In the genomic region with DNA sequence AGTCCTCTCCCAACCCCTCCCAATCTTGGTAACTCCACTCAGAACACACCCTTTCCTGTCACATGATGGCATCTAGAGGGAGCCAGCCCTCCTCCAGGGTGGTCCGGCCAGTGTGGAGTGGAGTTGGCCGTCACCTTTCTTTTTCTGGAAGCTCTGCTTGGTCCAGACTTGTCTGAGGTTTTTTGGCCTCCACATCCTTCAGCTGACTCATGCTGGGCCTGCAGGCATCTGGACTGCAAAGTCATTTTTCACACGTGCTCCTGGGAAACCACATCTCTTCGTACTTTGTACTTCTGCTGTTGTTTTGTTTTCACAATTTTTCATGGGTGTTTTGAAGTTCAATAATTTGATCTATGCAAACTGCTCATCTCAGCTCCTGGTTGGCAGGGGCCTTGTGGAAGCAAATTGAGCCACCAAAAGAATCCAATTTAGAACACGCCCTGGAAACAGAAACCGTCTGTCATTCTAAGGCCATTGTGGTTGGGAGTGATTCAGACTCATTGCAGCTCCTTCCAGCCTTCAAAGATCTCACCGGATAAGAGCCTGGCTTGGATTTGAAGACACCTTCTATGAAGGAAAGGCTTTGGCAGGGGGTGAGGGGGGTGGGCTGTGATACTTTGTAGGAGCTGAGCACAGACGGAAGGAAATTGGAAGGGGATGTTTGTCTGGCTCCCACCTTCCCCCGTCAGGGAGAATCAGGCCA, we compare ENCODE assay signal across 9 cellular contexts. TPM values are rescaled to one million over a fixed set of nuclear protein-coding genes. Genes with fewer than 3 reads are reported as not detected.
DNase-seq lines count a peak whose midpoint lies in the region; ATAC-seq and TF ChIP-seq lines count a peak whose summit lies in the region.
"Had no signal": no experiment of that assay in that cellular context is flagged by ENCODE, and none has a peak within 500 bp of the region (broad histone marks: within the 10 kb centered on the region; RNA-seq: fewer than 3 reads in every experiment).

No MANE protein-coding gene starts in this region.

- intact Hi-C loops in activated CD4-positive, alpha-beta T cell treated with anti-CD3 and anti-CD28 coated beads, Interleukin-2, amount 10 ng/mL, durations not matched to agents 24 days and 14 days (cut with micrococcal nuclease), result no loop called here
- intact Hi-C loops in right cardiac atrium (cut with DNase I), result no loop called here

- 55% methylated on average over 9 of the region's 9 CpGs for WGBS in right cardiac atrium
- WGBS in upper lobe of left lung, 2 donors, result 52 to 57% methylated on average over 9 of the region's 9 CpGs

- H3K4me3 ChIP-seq in WI38 (ENCODE audit: low read depth, low read length) (peak overlapping the region; percentile 4; the same call in 1 of the 2 replicates), right cardiac atrium (ENCODE audit: low read length) (no peak overlapping the region), upper lobe of left lung (no peak overlapping the region)

- TF ChIP-seq CTCF in WI38 (IDR thresholded peaks at IDR 0.05; ENCODE audit: low read depth, low read length) (no peak), upper lobe of left lung (IDR thresholded peaks at IDR 0.05) (no peak), endothelial cell (IDR thresholded peaks at IDR 0.05; ENCODE audit: unreplicated experiment) (no peak)

- no peaks in the 10 kb centered on the region for H3K27me3 ChIP-seq in right cardiac atrium (ENCODE audit: control insufficient read depth, insufficient read depth)
- H3K27me3 ChIP-seq in upper lobe of left lung, result no peaks in the 10 kb centered on the region

- H3K27ac ChIP-seq in right cardiac atrium (ENCODE audit: low read length) (no peak overlapping the region), upper lobe of left lung (peak overlapping the region; percentile 16 to 57 (median 26))

- ATAC-seq in right cardiac atrium (peak; percentile 93 to 94), upper lobe of left lung (ENCODE audit: low FRiP score in 2 of 2) (peak; percentile 71 to 95), GM21528 (IDR thresholded peaks at IDR 0.05; ENCODE audit: low FRiP score, unreplicated experiment) (no peak), HG03354 (IDR thresholded peaks at IDR 0.05; ENCODE audit: poor library complexity, severe bottlenecking, unreplicated experiment) (no peak)

- H3K9me3 ChIP-seq in right cardiac atrium (ENCODE audit: control insufficient read depth, low read length), result no peaks in the 10 kb centered on the region
- no peaks in the 10 kb centered on the region for H3K9me3 ChIP-seq in upper lobe of left lung

- no peaks in the 10 kb centered on the region for H3K36me3 Mint-ChIP-seq in activated CD4-positive, alpha-beta T cell treated with anti-CD3 and anti-CD28 coated beads, Interleukin-2, amount 10 ng/mL, durations not matched to agents 24 days and 14 days (ENCODE audit: low read depth)
- H3K36me3 Mint-ChIP-seq in endothelial cell (ENCODE audit: low read depth, unreplicated experiment), result no peaks in the 10 kb centered on the region

- peaks cover 10% of the 10 kb centered on the region for H3K4me1 Mint-ChIP-seq in activated CD4-positive, alpha-beta T cell treated with anti-CD3 and anti-CD28 coated beads, Interleukin-2, amount 10 ng/mL, durations not matched to agents 24 days and 14 days
- peaks cover 19% of the 10 kb centered on the region for H3K4me1 Mint-ChIP-seq in endothelial cell (ENCODE audit: unreplicated experiment)

- H3K9me3 Mint-ChIP-seq in activated CD4-positive, alpha-beta T cell treated with anti-CD3 and anti-CD28 coated beads, Interleukin-2, amount 10 ng/mL, durations not matched to agents 24 days and 14 days, result peaks cover 3% of the 10 kb centered on the region
- H3K9me3 Mint-ChIP-seq in endothelial cell (ENCODE audit: unreplicated experiment), result no peaks in the 10 kb centered on the region

- no peak for TF ChIP-seq EP300 in upper lobe of left lung (IDR thresholded peaks at IDR 0.05)

- H3K4me3 Mint-ChIP-seq in activated CD4-positive, alpha-beta T cell treated with anti-CD3 and anti-CD28 coated beads, Interleukin-2, amount 10 ng/mL, durations not matched to agents 24 days and 14 days, result peak overlapping the region; percentile 16
- no peak overlapping the region for H3K4me3 Mint-ChIP-seq in endothelial cell (ENCODE audit: unreplicated experiment)

- TF ChIP-seq POLR2A in upper lobe of left lung (IDR thresholded peaks at IDR 0.05), result no peak

- H3K36me3 ChIP-seq in upper lobe of left lung, result no peaks in the 10 kb centered on the region

- peak overlapping the region; percentile 76 for H3K27ac Mint-ChIP-seq in activated CD4-positive, alpha-beta T cell treated with anti-CD3 and anti-CD28 coated beads, Interleukin-2, amount 10 ng/mL, durations not matched to agents 24 days and 14 days
- no peak overlapping the region for H3K27ac Mint-ChIP-seq in endothelial cell (ENCODE audit: unreplicated experiment)

- no peaks in the 10 kb centered on the region for H3K27me3 Mint-ChIP-seq in activated CD4-positive, alpha-beta T cell treated with anti-CD3 and anti-CD28 coated beads, Interleukin-2, amount 10 ng/mL, durations not matched to agents 24 days and 14 days
- peaks cover 2% of the 10 kb centered on the region for H3K27me3 Mint-ChIP-seq in endothelial cell (ENCODE audit: unreplicated experiment)

- H3K4me1 ChIP-seq in right cardiac atrium (ENCODE audit: control insufficient read depth, insufficient read depth, low read length) (peaks cover 3% of the 10 kb centered on the region), upper lobe of left lung (peaks cover 6 to 11% (median 8%) of the 10 kb centered on the region in 4 donors)

- DNase-seq in activated CD4-positive, alpha-beta T cell treated with anti-CD3 and anti-CD28 coated beads, Interleukin-2, amount 10 ng/mL, durations not matched to agents 24 days and 14 days, result no peak
- no peak for DNase-seq in activated CD4-positive, alpha-beta T cell treated with anti-CD3 and anti-CD28 coated beads for 1 hour
- DNase-seq in right cardiac atrium (peak; percentile 74 to 86 (median 83)), upper lobe of left lung (peak in 1 of 2 donors; percentile 48), endothelial cell (ENCODE audit: low spot score) (no peak)
- DNase-seq: MM.1S had no signal

RNA-seq across cellular contexts. Expression of a gene that starts 42.4 kb away (rescaled TPM):
- total RNA-seq in activated CD4-positive, alpha-beta T cell treated with anti-CD3 and anti-CD28 coated beads, Interleukin-2, amount 10 ng/mL, durations not matched to agents 24 days and 14 days, result 28.5 and 28.9 TPM in 2 replicates
- 10 to 100 TPM; 42.2 to 60.8 (median 46.7) TPM for total RNA-seq in right cardiac atrium
- polyA plus RNA-seq in right cardiac atrium, result 7.2 TPM
- 10 to 100 TPM; 35.5 to 85.1 (median 47.1) TPM for total RNA-seq in upper lobe of left lung
- total RNA-seq in endothelial cell (ENCODE audit: unreplicated experiment), result 52.7 TPM

Comparison
In these comparisons a context has a peak if more than half of its experiments do, and no peak if none do; other contexts are left out.
1. DNase-seq: peak in right cardiac atrium (3 of 3); none in activated CD4-positive, alpha-beta T cell treated with anti-CD3 and anti-CD28 coated beads, Interleukin-2, amount 10 ng/mL, durations not matched to agents 24 days and 14 days (single experiment), activated CD4-positive, alpha-beta T cell treated with anti-CD3 and anti-CD28 coated beads for 1 hour (single experiment) and endothelial cell (single experiment).
2. ATAC-seq: peak in right cardiac atrium (2 of 2) and upper lobe of left lung (2 of 2); none in GM21528 (single experiment) and HG03354 (single experiment).